In the genomic region with DNA sequence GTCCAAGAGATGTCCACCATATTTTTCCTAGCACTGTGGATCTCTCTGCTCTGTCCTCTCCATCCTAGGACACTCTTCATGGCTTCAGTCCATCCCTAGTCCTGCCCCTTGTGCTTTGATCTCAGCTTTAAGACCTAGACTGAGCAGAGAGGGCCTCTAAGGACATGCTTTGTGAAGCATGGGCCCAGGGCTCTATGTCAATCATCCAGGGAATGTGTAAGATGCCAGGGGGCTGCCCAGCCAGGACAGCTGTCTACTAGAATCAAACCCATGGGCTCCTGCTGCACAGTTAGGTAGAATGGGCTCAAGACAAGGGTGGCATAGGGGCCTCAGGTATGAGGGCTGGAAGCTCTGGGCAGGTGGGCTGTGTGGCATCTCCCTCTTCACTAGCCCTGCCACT, we compare ENCODE assay signal across 16 cellular contexts. TPM values are rescaled to one million over a fixed set of nuclear protein-coding genes. Genes with fewer than 3 reads are reported as not detected.
DNase-seq lines count a peak whose midpoint lies in the region; ATAC-seq and TF ChIP-seq lines count a peak whose summit lies in the region.
"Had no signal": no experiment of that assay in that cellular context is flagged by ENCODE, and none has a peak within 500 bp of the region (broad histone marks: within the 10 kb centered on the region; RNA-seq: fewer than 3 reads in every experiment).

No MANE protein-coding gene starts in this region.

- H3K18ac ChIP-seq in trophoblast cell (ENCODE audit: low read length): peak overlapping the region; percentile 39

- H4K12ac ChIP-seq in trophoblast cell (ENCODE audit: low read depth, low read length): no peak overlapping the region

- H3K4me2 ChIP-seq in trophoblast cell (ENCODE audit: low read length): no peak overlapping the region

- H3K27me3 Mint-ChIP-seq in CD8-positive, alpha-beta T cell (ENCODE audit: low read depth): no peaks in the 10 kb centered on the region

- CTCF ChIA-PET in CD8-positive, alpha-beta T cell (lab: Charles Lee): interaction anchor here (0.8 to 1.3 kb wide), 2 partner anchors 8 to 26 kb away, joined by 3 to 4 read pairs; no protein-coding TSS in a partner anchor

- H3K27ac ChIP-seq in CD8-positive, alpha-beta T cell (ENCODE audit: low read depth, low read length): no peak overlapping the region
- H3K27ac ChIP-seq in esophagus (ENCODE audit: low read depth in 2 of 2, low read length in 1 of 2) (peak overlapping the region; percentile 70 to 71), trophoblast cell (ENCODE audit: low read depth, low read length) (no peak overlapping the region), thyroid gland (peak overlapping the region in 1 of 3 donors; percentile 26)

- H3K27me3 ChIP-seq in CD8-positive, alpha-beta T cell (ENCODE audit: insufficient read depth, low read length): no peaks in the 10 kb centered on the region
- H3K27me3 ChIP-seq in NT2/D1 (ENCODE audit: insufficient read depth, insufficient read length) (no peaks in the 10 kb centered on the region), esophagus (ENCODE audit: control insufficient read depth in 1 of 2, insufficient read depth in 2 of 2, low read length in 2 of 2) (no peaks in the 10 kb centered on the region), trophoblast cell (ENCODE audit: insufficient read depth, low read length) (no peaks in the 10 kb centered on the region), thyroid gland (no peaks in the 10 kb centered on the region)

- H3K4me1 ChIP-seq in CD8-positive, alpha-beta T cell (ENCODE audit: insufficient read depth, low read length): no peaks in the 10 kb centered on the region
- peaks cover 14% of the 10 kb centered on the region for H3K4me1 ChIP-seq in NT2/D1 (ENCODE audit: insufficient read depth, insufficient read length)
- H3K4me1 ChIP-seq in esophagus (ENCODE audit: control insufficient read depth in 2 of 2, insufficient read depth in 2 of 2, low read length in 1 of 2): peaks cover 7 to 20% of the 10 kb centered on the region in 2 donors
- H3K4me1 ChIP-seq in trophoblast cell (ENCODE audit: control insufficient read depth in 1 of 2, insufficient read depth in 2 of 2, low read length in 2 of 2): peaks cover 22% of the 10 kb centered on the region in 2 experiments
- H3K4me1 ChIP-seq in thyroid gland: peaks cover 12 to 16% of the 10 kb centered on the region in 2 donors

- H3K9me3 ChIP-seq in CD8-positive, alpha-beta T cell (ENCODE audit: low read length): no peaks in the 10 kb centered on the region
- no peaks in the 10 kb centered on the region for H3K9me3 ChIP-seq in NT2/D1 (ENCODE audit: insufficient read depth, low read length)
- no peaks in the 10 kb centered on the region for H3K9me3 ChIP-seq in esophagus (ENCODE audit: control insufficient read depth in 2 of 2, insufficient read depth in 1 of 2, low read depth in 1 of 2, low read length in 1 of 2)
- H3K9me3 ChIP-seq in trophoblast cell (ENCODE audit: insufficient read depth, low read depth, low read length): no peaks in the 10 kb centered on the region
- no peaks in the 10 kb centered on the region for H3K9me3 ChIP-seq in thyroid gland

- intact Hi-C loops in CD8-positive, alpha-beta T cell (cut with DNase I, micrococcal nuclease): loop anchor here in 1 of 2 experiments (10.0 kb wide), 1 partner anchor 95 kb away; no protein-coding TSS in a partner anchor
- intact Hi-C loops in thyroid gland (cut with DNase I): loop anchor here (10.0 kb wide), 1 partner anchor 85 kb away; a partner anchor contains a TSS

- no peaks in the 10 kb centered on the region for H3K79me2 ChIP-seq in trophoblast cell (ENCODE audit: control insufficient read depth, insufficient read depth, low read length, poor library complexity)

- no peaks in the 10 kb centered on the region for H3K9me3 Mint-ChIP-seq in CD8-positive, alpha-beta T cell

- H3K4me1 Mint-ChIP-seq in CD8-positive, alpha-beta T cell (ENCODE audit: low read depth): peaks cover 43% of the 10 kb centered on the region

- no peak for TF ChIP-seq POLR2A in thyroid gland (IDR thresholded peaks at IDR 0.05)

- no peak for ATAC-seq in CD8-positive, alpha-beta T cell
- ATAC-seq: HCT116; stimulated activated naive CD8-positive, alpha-beta T cell treated with anti-CD3 and anti-CD28 coated beads, Interleukin-15, Interleukin-2, amounts not matched to agents 100 U/mL and 50 U/mL, for 24 hours had no signal

- H3K9ac ChIP-seq in NT2/D1 (ENCODE audit: insufficient read length, low read depth) (peak overlapping the region; percentile 24), trophoblast cell (ENCODE audit: low read length) (no peak overlapping the region)

- H3K79me1 ChIP-seq in trophoblast cell (ENCODE audit: low read length): peaks cover 3% of the 10 kb centered on the region

- H3K36me3 Mint-ChIP-seq in CD8-positive, alpha-beta T cell: peaks cover 45% of the 10 kb centered on the region

- no peak overlapping the region for H3K23ac ChIP-seq in trophoblast cell (ENCODE audit: low read length)

- H3K4me3 Mint-ChIP-seq in CD8-positive, alpha-beta T cell: no peak overlapping the region

- DNase-seq in CD8-positive, alpha-beta T cell: no peak
- DNase-seq in NT2/D1 (ENCODE audit: low read depth, low spot score) (no peak), trophoblast cell (peak in 1 of 2 donors; percentile 63), thyroid gland (no peak), SW480 (ENCODE audit: low spot score) (no peak), HK-2 (ENCODE audit: unreplicated experiment) (no peak)
- DNase-seq: activated CD4-positive, alpha-beta T cell treated with anti-CD3 and anti-CD28 coated beads, Interleukin-2, amount 50 U/mL, for 1 hour; IMR-90; NCI-H2227 treated with DMSO at 0.1 percent for 48 hours; occipital lobe; SIG-M5; stimulated activated naive CD8-positive, alpha-beta T cell treated with anti-CD3 and anti-CD28 coated beads, Interleukin-15, Interleukin-2, amounts not matched to agents 100 U/mL and 50 U/mL, for 24 hours had no signal

- H3K36me3 ChIP-seq in CD8-positive, alpha-beta T cell (ENCODE audit: insufficient read depth, low read length): no peaks in the 10 kb centered on the region
- peaks cover 11% of the 10 kb centered on the region for H3K36me3 ChIP-seq in NT2/D1 (ENCODE audit: insufficient read depth, insufficient read length, low read length)
- H3K36me3 ChIP-seq in esophagus (ENCODE audit: control insufficient read depth in 2 of 2, insufficient read depth in 2 of 2, low read length in 1 of 2): peaks cover 0 to 8% of the 10 kb centered on the region in 2 donors
- H3K36me3 ChIP-seq in trophoblast cell (ENCODE audit: control insufficient read depth in 1 of 2, insufficient read depth in 2 of 2, low read length in 2 of 2): peaks cover 3 to 5% of the 10 kb centered on the region in 2 experiments
- no peaks in the 10 kb centered on the region for H3K36me3 ChIP-seq in thyroid gland

- POLR2A ChIA-PET in CD8-positive, alpha-beta T cell (lab: Charles Lee): interaction anchor here (1.5 kb wide), 1 partner anchor 32 kb away, joined by 4 read pairs; no protein-coding TSS in a partner anchor

- H3K14ac ChIP-seq in trophoblast cell (ENCODE audit: low read length): no peak overlapping the region

- H2BK12ac ChIP-seq in trophoblast cell (ENCODE audit: low read length): no peak overlapping the region

- no peak overlapping the region for H2AK5ac ChIP-seq in trophoblast cell (ENCODE audit: low read length)

- no peak overlapping the region for H2BK5ac ChIP-seq in trophoblast cell (ENCODE audit: low read depth, low read length, poor library complexity)

- no peak for TF ChIP-seq CTCF in CD8-positive, alpha-beta T cell (IDR thresholded peaks at IDR 0.05)
- no peak for TF ChIP-seq CTCF in thyroid gland (IDR thresholded peaks at IDR 0.05)

- no peak overlapping the region for H2BK120ac ChIP-seq in trophoblast cell (ENCODE audit: insufficient read depth, low read length, poor library complexity)

- H3K4me3 ChIP-seq in CD8-positive, alpha-beta T cell (ENCODE audit: low read depth, low read length): no peak overlapping the region
- no peak overlapping the region for H3K4me3 ChIP-seq in NT2/D1 (ENCODE audit: insufficient read length, low read depth)
- H3K4me3 ChIP-seq in esophagus (ENCODE audit: low read depth in 1 of 2, low read length in 2 of 2): peak overlapping the region in 1 of 2 donors; percentile 31
- peak overlapping the region; percentile 38 for H3K4me3 ChIP-seq in trophoblast cell (ENCODE audit: low read depth, low read length)
- no peak overlapping the region for H3K4me3 ChIP-seq in thyroid gland (replicated peaks in 1 of 3)
- H3K4me3 ChIP-seq: lung, skin epidermis had no signal

- H3K27ac Mint-ChIP-seq in CD8-positive, alpha-beta T cell: peak overlapping the region; percentile 58

- H3K4ac ChIP-seq in trophoblast cell (ENCODE audit: low read depth, low read length): no peak overlapping the region

- no peak overlapping the region for H4K8ac ChIP-seq in trophoblast cell (ENCODE audit: low read depth, low read length)

- no peak overlapping the region for H2AFZ ChIP-seq in trophoblast cell (ENCODE audit: insufficient read depth, low read length, poor library complexity)

- peak overlapping the region; percentile 42 for H4K91ac ChIP-seq in trophoblast cell (ENCODE audit: low read depth, low read length)

RNA-seq across cellular contexts. Expression of a gene that starts 24.9 kb away (rescaled TPM):
- total RNA-seq in CD8-positive, alpha-beta T cell: 10 to 100 TPM; 25.4 to 26.2 TPM
- 1 to 10 TPM; 4.5 to 6.7 TPM for polyA plus RNA-seq in esophagus
- 11.2 and 11.7 TPM in 2 replicates for polyA plus RNA-seq in trophoblast cell (2013)
- 10 to 100 TPM in 1 of 4 donors, 1 to 10 TPM in 3; 6.4 to 10.8 (median 7.5) TPM for total RNA-seq in thyroid gland

Comparison
In these comparisons a context has a peak if more than half of its experiments do, and no peak if none do; other contexts are left out.
1. H3K27ac ChIP-seq: peak in esophagus (2 of 2); none in CD8-positive, alpha-beta T cell (single experiment) and trophoblast cell (single experiment).